2 cellular contexts compared by ENCODE assay signal in genomic region chr22:28819253-28820096, GRCh38.
TF ChIP-seq lines count a peak whose summit lies in the region.

No MANE protein-coding gene starts in this region.

TF ChIP-seq in Ishikawa, 13 proteins besides CTCF, POLR2A, EP300 and RAD21:
- TF ChIP-seq USF1 (IDR thresholded peaks at IDR 0.05) (0 out of 2 replicates have a peak, but pooled peaks have one; percentile 36), TAF1 (IDR thresholded peaks at IDR 0.05; ENCODE audit: low read depth) (no peak)

TF ChIP-seq in HepG2, 621 proteins besides CTCF, POLR2A, EP300 and RAD21 (continued from another document and continues in another):
- TF ChIP-seq GRHL1 (CRISPR knock-in tag; conservative IDR thresholded peaks at IDR 0.05): no peak
- no peak for TF ChIP-seq ZNF619 (CRISPR knock-in tag; IDR thresholded peaks at IDR 0.05)
- no peak for TF ChIP-seq ZBTB46 (CRISPR knock-in tag; IDR thresholded peaks at IDR 0.05; ENCODE audit: borderline replicate concordance)
- TF ChIP-seq ZFP90 (CRISPR knock-in tag; IDR thresholded peaks at IDR 0.05; ENCODE audit: borderline replicate concordance): no peak
- peak; percentile 2; the same call in 1 of the 2 replicates for TF ChIP-seq ZNF788 (CRISPR knock-in tag; IDR thresholded peaks at IDR 0.05; ENCODE audit: borderline replicate concordance)
- no peak for TF ChIP-seq ZNF589 (CRISPR knock-in tag; conservative IDR thresholded peaks at IDR 0.05)
- peak; percentile 83; the same call in 1 of the 2 replicates for TF ChIP-seq ZXDC (CRISPR knock-in tag; IDR thresholded peaks at IDR 0.05)
- no peak; the same call in 1 of the 2 replicates for TF ChIP-seq ZNF318 (CRISPR knock-in tag; IDR thresholded peaks at IDR 0.05)
- no peak for TF ChIP-seq ZBTB44 (CRISPR knock-in tag; IDR thresholded peaks at IDR 0.05)
- TF ChIP-seq ZNF646 (CRISPR knock-in tag; IDR thresholded peaks at IDR 0.05): no peak
- TF ChIP-seq ZSCAN22 (CRISPR knock-in tag; IDR thresholded peaks at IDR 0.05): no peak
- TF ChIP-seq BRD4 (CRISPR knock-in tag; IDR thresholded peaks at IDR 0.05): peak; percentile 73
- no peak for TF ChIP-seq SIN3B (IDR thresholded peaks at IDR 0.05; ENCODE audit: low read length)
- TF ChIP-seq ZBTB14 (CRISPR knock-in tag; IDR thresholded peaks at IDR 0.05): 0 out of 2 replicates have a peak, but pooled peaks have one; percentile 32
- TF ChIP-seq SCMH1 (CRISPR knock-in tag; IDR thresholded peaks at IDR 0.05; ENCODE audit: borderline replicate concordance): no peak
- peak; percentile 26; the same call in 1 of the 2 replicates for TF ChIP-seq ZNF350 (CRISPR knock-in tag; IDR thresholded peaks at IDR 0.05; ENCODE audit: borderline replicate concordance, low read depth)
- TF ChIP-seq ZNF607 (CRISPR knock-in tag; IDR thresholded peaks at IDR 0.05; ENCODE audit: borderline replicate concordance): no peak
- TF ChIP-seq MEF2D (CRISPR knock-in tag; IDR thresholded peaks at IDR 0.05): peak; percentile 53; the same call in 1 of the 2 replicates
- TF ChIP-seq DR1 (CRISPR knock-in tag; IDR thresholded peaks at IDR 0.05): 0 out of 2 replicates have a peak, but pooled peaks have one; percentile 26
- no peak for TF ChIP-seq ZBTB2 (CRISPR knock-in tag; IDR thresholded peaks at IDR 0.05; ENCODE audit: low read depth)
- no peak for TF ChIP-seq HIVEP1 (CRISPR knock-in tag; IDR thresholded peaks at IDR 0.05)
